ENCODE assay signal across 29 cellular contexts in genomic region chr1:166700696-166701095, GRCh38.
A peak's percentile ranks its signal among the peaks of the same experiment; 100 is the strongest.
DNase-seq lines count a peak whose midpoint lies in the region; ATAC-seq, FAIRE-seq and TF ChIP-seq lines count a peak whose summit lies in the region.
"Had no signal": no experiment of that assay in that cellular context is flagged by ENCODE, and none has a peak within 500 bp of the region (broad histone marks: within the 10 kb centered on the region; RNA-seq: fewer than 3 reads in every experiment).

No MANE protein-coding gene starts in this region.

- no peak for TF ChIP-seq POLR2A in IMR-90 (IDR thresholded peaks at IDR 0.05; ENCODE audit: low read depth, low read length)
- TF ChIP-seq POLR2A in K562 (conservative IDR thresholded peaks at IDR 0.05) = no peak; the same call in 1 of the 2 replicates

- H3K56ac ChIP-seq in IMR-90 (ENCODE audit: extremely low read depth, insufficient read depth, low read length) = no peak overlapping the region

- H2BK12ac ChIP-seq in trophoblast cell (ENCODE audit: low read length) = no peak overlapping the region

- intact Hi-C loops in IMR-90 (cut with micrococcal nuclease) (no loop called here), K562 (cut with micrococcal nuclease) (no loop called here)

- no peak overlapping the region for H2AK5ac ChIP-seq in IMR-90 (ENCODE audit: low read depth, low read length)
- no peak overlapping the region for H2AK5ac ChIP-seq in trophoblast cell (ENCODE audit: low read length)

- H3K27ac Mint-ChIP-seq in HFFc6 = no peak overlapping the region
- H3K27ac Mint-ChIP-seq: CD4-positive, CD25-positive, alpha-beta regulatory T cell; IgD-negative memory B cell; T-cell had no signal

- no peak overlapping the region for H2BK120ac ChIP-seq in IMR-90 (ENCODE audit: low read depth, low read length)
- H2BK120ac ChIP-seq in trophoblast cell (ENCODE audit: insufficient read depth, low read length, poor library complexity) = no peak overlapping the region

- TF ChIP-seq RAD21 in IMR-90 (IDR thresholded peaks at IDR 0.05; ENCODE audit: low read length) (no peak), K562 (CRISPR knock-in tag; conservative IDR thresholded peaks at IDR 0.05 in 1 of 2, IDR thresholded peaks at IDR 0.05 in 1 of 2) (no peak)

- no peaks in the 10 kb centered on the region for H4K20me1 ChIP-seq in IMR-90 (ENCODE audit: insufficient read depth, low read length)
- H4K20me1 ChIP-seq in K562 (replicated peaks; ENCODE audit: control insufficient read depth, insufficient read depth, low read length) = no peaks in the 10 kb centered on the region
- H4K20me1 ChIP-seq: BLaER1 had no signal

- H3K14ac ChIP-seq in IMR-90 (replicated peaks; ENCODE audit: low read depth, low read length) = no peak overlapping the region
- no peak overlapping the region for H3K14ac ChIP-seq in trophoblast cell (ENCODE audit: low read length)

- H3K9ac ChIP-seq in IMR-90 (ENCODE audit: low read depth, low read length) (no peak overlapping the region), K562 (ENCODE audit: insufficient read depth in 1 of 2, low read depth in 2 of 2, low read length in 2 of 2) (no peak overlapping the region), trophoblast cell (ENCODE audit: low read length) (no peak overlapping the region)
- H3K9ac ChIP-seq: BLaER1 had no signal

- no peak overlapping the region for H2BK5ac ChIP-seq in IMR-90 (ENCODE audit: low read depth, low read length, poor library complexity, severe bottlenecking)
- H2BK5ac ChIP-seq in trophoblast cell (ENCODE audit: low read depth, low read length, poor library complexity) = no peak overlapping the region

- H3K27me3 Mint-ChIP-seq in HFFc6 (ENCODE audit: insufficient read depth) = no peaks in the 10 kb centered on the region

- H3K36me3 ChIP-seq in IMR-90 (ENCODE audit: control insufficient read depth, insufficient read depth, low read length) (no peaks in the 10 kb centered on the region), K562 (ENCODE audit: control insufficient read depth, insufficient read depth, low read length) (no peaks in the 10 kb centered on the region), trophoblast cell (ENCODE audit: control insufficient read depth in 1 of 2, insufficient read depth in 2 of 2, low read length in 2 of 2) (no peaks in the 10 kb centered on the region)
- H3K36me3 ChIP-seq: BLaER1, SJSA1 had no signal

- H4K12ac ChIP-seq in trophoblast cell (ENCODE audit: low read depth, low read length) = no peak overlapping the region

- H3K9me1 ChIP-seq in IMR-90 (ENCODE audit: insufficient read depth, low read length) = no peaks in the 10 kb centered on the region
- no peaks in the 10 kb centered on the region for H3K9me1 ChIP-seq in K562 (ENCODE audit: control insufficient read depth, insufficient read depth, low read length)

- POLR2A ChIA-PET in IMR-90 (lab: Charles Lee; ENCODE audit: unreplicated experiment) (no interaction called here), K562 (lab: Yijun Ruan, JAX) (interaction anchor here (0.6 to 3.2 kb wide), 3 partner anchors 11 to 142 kb away, joined by 3 to 16 read pairs (median 4); no protein-coding TSS in a partner anchor)

- 32% methylated on average over 4 of the region's 4 CpGs; no CpG with 5 or more reads in 1 of the 2 experiments for WGBS in IMR-90 (ENCODE audit: extremely low coverage in 2 of 2, insufficient read length in 1 of 2), 2 experiments
- WGBS in K562 (ENCODE audit: insufficient coverage, low coverage, missing lambda C conversion rate) = 0% methylated on average over 4 of the region's 4 CpGs
- no CpG with 5 or more reads among the region's 4 CpGs for WGBS in trophoblast cell (ENCODE audit: extremely low coverage, insufficient coverage, insufficient read length)

- FAIRE-seq in K562 (lab: Jason Lieb, UNC) = peak; percentile 88
- FAIRE-seq: GM12891 had no signal

- no TSS peak for BruUV-seq in IMR-90 (replicated peaks; lab: Mats Ljungman, UMichigan)
- BruUV-seq in K562 (replicated peaks; lab: Mats Ljungman, UMichigan) = no TSS peak

- no peak overlapping the region for H3K18ac ChIP-seq in IMR-90 (ENCODE audit: low read depth, low read length)
- no peak overlapping the region for H3K18ac ChIP-seq in trophoblast cell (ENCODE audit: low read length)

- H3K4me2 ChIP-seq in IMR-90 (ENCODE audit: low read depth, low read length) (no peak overlapping the region), K562 (ENCODE audit: insufficient read depth, low read length) (peak overlapping the region; percentile 10; the same call in 1 of the 2 replicates), trophoblast cell (ENCODE audit: low read length) (no peak overlapping the region)
- H3K4me2 ChIP-seq: BLaER1 had no signal

- H2BK20ac ChIP-seq in IMR-90 (ENCODE audit: low read depth, low read length) = no peak overlapping the region

- H3K79me1 ChIP-seq in IMR-90 (ENCODE audit: low read depth in 1 of 2, low read length in 2 of 2) (no peaks in the 10 kb centered on the region), trophoblast cell (ENCODE audit: low read length) (no peaks in the 10 kb centered on the region)

- H2AFZ ChIP-seq in IMR-90 (replicated peaks; ENCODE audit: low read length, poor library complexity) = no peak overlapping the region
- H2AFZ ChIP-seq in K562 (ENCODE audit: low read depth, low read length) = peak overlapping the region; percentile 77
- no peak overlapping the region for H2AFZ ChIP-seq in trophoblast cell (ENCODE audit: insufficient read depth, low read length, poor library complexity)

- H4K8ac ChIP-seq in IMR-90 (ENCODE audit: low read depth in 2 of 2, low read length in 2 of 2) (no peak overlapping the region), trophoblast cell (ENCODE audit: low read depth, low read length) (no peak overlapping the region)

- no peak overlapping the region for H3K4me3 Mint-ChIP-seq in HFFc6
- H3K4me3 Mint-ChIP-seq: CD4-positive, CD25-positive, alpha-beta regulatory T cell; IgD-negative memory B cell; T-cell had no signal

- H3K79me2 ChIP-seq in K562 (ENCODE audit: control insufficient read depth, insufficient read depth, low read length) (no peaks in the 10 kb centered on the region), trophoblast cell (ENCODE audit: control insufficient read depth, insufficient read depth, low read length, poor library complexity) (no peaks in the 10 kb centered on the region)

- peak; percentile 69 for DNase-seq in NCI-H82 (lab: John Stamatoyannopoulos, UW)
- DNase-seq in NCI-H82 treated with DMSO at 0.1 percent for 48 hours (lab: John Stamatoyannopoulos, UW; ENCODE audit: unreplicated experiment) = no peak
- DNase-seq in IMR-90 = no peak
- DNase-seq in K562 (ENCODE audit: extremely low read depth in 1 of 4, low spot score in 3 of 4) = peak; percentile 39 to 89 (median 66)
- DNase-seq in trophoblast cell = peak; percentile 22 to 26
- DNase-seq in HFFc6 = no peak
- no peak for DNase-seq in DMS 273 treated with DMSO at 0.1 percent for 48 hours (lab: John Stamatoyannopoulos, UW)
- DNase-seq: 8988T; CD4-positive, CD25-positive, alpha-beta regulatory T cell; DMS79; EL; GF-D8; NCI-H1048; NCI-H1417; NCI-H1694; NCI-H2029 treated with DMSO at 0.1 percent for 48 hours; NCI-H2171 treated with DMSO at 0.1 percent for 48 hours; NCI-H345; NCI-H510A treated with DMSO at 0.1 percent for 48 hours; NCI-H748 treated with DMSO at 0.1 percent for 48 hours; NK-92 treated with Interleukin-12 subunit alpha and Interleukin-12 subunit beta, amount 100 ng/mL, for 24 hours; Right ventricle myocardium superior; RPMI8226; T-cell had no signal

- peaks cover 5% of the 10 kb centered on the region for H3K9me3 Mint-ChIP-seq in HFFc6
- H3K9me3 Mint-ChIP-seq: T-cell had no signal

- ATAC-seq in IMR-90 (ENCODE audit: low read depth) (no peak), K562 (peak; percentile 61), GM19463 (IDR thresholded peaks at IDR 0.05; ENCODE audit: unreplicated experiment) (no peak)
- ATAC-seq: T-cell had no signal

- no peak; the same call in 1 of the 2 replicates for TF ChIP-seq EP300 in K562 (IDR thresholded peaks at IDR 0.05; ENCODE audit: low read length)

- no peaks in the 10 kb centered on the region for H3K4me1 Mint-ChIP-seq in HFFc6 (ENCODE audit: low read depth)
- H3K4me1 Mint-ChIP-seq: CD4-positive, CD25-positive, alpha-beta regulatory T cell; T-cell had no signal

- H3K27me3 ChIP-seq in IMR-90 (ENCODE audit: control insufficient read depth, insufficient read depth, low read length) (no peaks in the 10 kb centered on the region), K562 (ENCODE audit: control insufficient read depth in 2 of 2, insufficient read depth in 2 of 2, low read length in 2 of 2) (no peaks in the 10 kb centered on the region), trophoblast cell (ENCODE audit: insufficient read depth, low read length) (no peaks in the 10 kb centered on the region)
- H3K27me3 ChIP-seq: BLaER1, SJSA1 had no signal

- no peak overlapping the region for H3K27ac ChIP-seq in IMR-90 (ENCODE audit: insufficient read depth, low read length)
- peak overlapping the region; percentile 16; the same call in 2 of the 3 replicates for H3K27ac ChIP-seq in K562 (ENCODE audit: extremely low read depth, low read depth, low read length)
- no peak overlapping the region for H3K27ac ChIP-seq in trophoblast cell (ENCODE audit: low read depth, low read length)
- H3K27ac ChIP-seq: BLaER1, SJSA1 had no signal

- no peak overlapping the region for H4K91ac ChIP-seq in IMR-90 (ENCODE audit: insufficient read depth, low read depth, low read length)
- H4K91ac ChIP-seq in trophoblast cell (ENCODE audit: low read depth, low read length) = no peak overlapping the region

- no peak overlapping the region for H3K23ac ChIP-seq in IMR-90 (ENCODE audit: low read depth, low read length)
- no peak overlapping the region for H3K23ac ChIP-seq in trophoblast cell (ENCODE audit: low read length)

- CTCF ChIA-PET in IMR-90 (lab: Yijun Ruan, JAX) (no interaction called here), K562 (lab: Yijun Ruan, JAX; ENCODE audit: low intra/inter-chr PET ratio) (no interaction called here)

- no peak overlapping the region for H2AK9ac ChIP-seq in IMR-90 (replicated peaks; ENCODE audit: low read depth, low read length, poor library complexity)

- in situ Hi-C loops in IMR-90 (cut with MboI; ENCODE audit: low sequenced_read_pairs) (no loop called here), K562 (cut with MboI) (no loop called here)

- no peaks in the 10 kb centered on the region for H3K4me1 ChIP-seq in IMR-90 (ENCODE audit: control insufficient read depth, insufficient read depth, low read length)
- H3K4me1 ChIP-seq in K562 (replicated peaks in 1 of 2; ENCODE audit: control insufficient read depth in 2 of 2, insufficient read depth in 2 of 2, low read length in 2 of 2) = peaks cover 12 to 68% of the 10 kb centered on the region in 2 experiments
- H3K4me1 ChIP-seq in trophoblast cell (ENCODE audit: control insufficient read depth in 1 of 2, insufficient read depth in 2 of 2, low read length in 2 of 2) = no peaks in the 10 kb centered on the region
- H3K4me1 ChIP-seq: SJSA1 had no signal

- TF ChIP-seq CTCF in IMR-90 (conservative IDR thresholded peaks at IDR 0.05; ENCODE audit: low read depth, low read length) (no peak), K562 (IDR thresholded peaks at IDR 0.05 in 2 of 3, conservative IDR thresholded peaks at IDR 0.05 in 1 of 3; ENCODE audit: insufficient read depth in 2 of 3, low read depth in 1 of 3, low read length in 3 of 3) (no peak), HFFc6 (IDR thresholded peaks at IDR 0.05) (no peak)

- H2BK15ac ChIP-seq in IMR-90 (ENCODE audit: low read depth, low read length) = no peak overlapping the region

- H3K9me3 ChIP-seq in IMR-90 (ENCODE audit: control insufficient read depth, insufficient read depth, low read length) (peaks cover 4% of the 10 kb centered on the region; the same call in 1 of the 2 replicates), K562 (replicated peaks; ENCODE audit: control insufficient read depth, insufficient read depth, low read depth, low read length) (no peaks in the 10 kb centered on the region), trophoblast cell (ENCODE audit: insufficient read depth, low read depth, low read length) (no peaks in the 10 kb centered on the region)
- H3K9me3 ChIP-seq: BLaER1, SJSA1 had no signal

- H3K4me3 ChIP-seq in IMR-90 (ENCODE audit: insufficient read depth, low read depth, low read length) (no peak overlapping the region), K562 (no peak overlapping the region), trophoblast cell (ENCODE audit: low read depth, low read length) (no peak overlapping the region)
- H3K4me3 ChIP-seq: BLaER1, SJSA1 had no signal

- dilution Hi-C loops in IMR-90 (cut with HindIII; ENCODE audit: low sequenced_read_pairs, unreplicated experiment) = no loop called here

- no peaks in the 10 kb centered on the region; the same call in 1 of the 2 replicates for H3K36me3 Mint-ChIP-seq in HFFc6 (ENCODE audit: low read depth)
- H3K36me3 Mint-ChIP-seq: CD4-positive, CD25-positive, alpha-beta regulatory T cell; IgD-negative memory B cell; T-cell had no signal

- no peak overlapping the region for H3K4ac ChIP-seq in IMR-90 (ENCODE audit: low read depth, low read length)
- H3K4ac ChIP-seq in trophoblast cell (ENCODE audit: low read depth, low read length) = no peak overlapping the region

- no peak overlapping the region for H4K5ac ChIP-seq in IMR-90 (ENCODE audit: low read depth, low read length)

Comparison
In these comparisons a context has a peak if more than half of its experiments do, and no peak if none do; other contexts are left out.
1. DNase-seq: peak in NCI-H82 (single experiment), K562 (4 of 4) and trophoblast cell (2 of 2); none in NCI-H82 treated with DMSO at 0.1 percent for 48 hours (single experiment), IMR-90 (single experiment), HFFc6 (single experiment) and DMS 273 treated with DMSO at 0.1 percent for 48 hours (single experiment).